Comparison of ENCODE assay signal across 8 cellular contexts in genomic region chr2:190781604-190782198, GRCh38.
A peak's percentile ranks its signal among the peaks of the same experiment; 100 is the strongest.
DNase-seq lines count a peak whose midpoint lies in the region; ATAC-seq, FAIRE-seq and TF ChIP-seq lines count a peak whose summit lies in the region.

No MANE protein-coding gene starts in this region.

- no peaks in the 10 kb centered on the region for H3K27me3 ChIP-seq in small intestine (ENCODE audit: control insufficient read depth in 2 of 2, insufficient read depth in 2 of 2, low read length in 2 of 2)

- FAIRE-seq in small intestine (lab: Jason Lieb, UNC), result peak; percentile 30

- ATAC-seq in left cardiac atrium (peak; percentile 59 to 70), GM21576 (IDR thresholded peaks at IDR 0.05; ENCODE audit: unreplicated experiment) (no peak), GM18519 (IDR thresholded peaks at IDR 0.05; ENCODE audit: low FRiP score, unreplicated experiment) (no peak)

- CTCF ChIA-PET in RWPE1 (lab: Yijun Ruan, JAX), result no interaction called here

- no peaks in the 10 kb centered on the region for H3K36me3 ChIP-seq in small intestine (ENCODE audit: control insufficient read depth in 2 of 2, insufficient read depth in 2 of 2, low read length in 2 of 2)

- TF ChIP-seq CTCF in RWPE1 (conservative IDR thresholded peaks at IDR 0.05; ENCODE audit: low read depth), result peak; percentile 24; the same call in 1 of the 2 replicates

- intact Hi-C loops in left cardiac atrium (cut with DNase I), result loop anchor here in 1 of 2 donors (2.0 kb wide), 1 partner anchor 249 kb away; no protein-coding TSS in a partner anchor

- H3K27ac ChIP-seq in RWPE1 (no peak overlapping the region), small intestine (ENCODE audit: low read depth in 1 of 2, low read length in 1 of 2) (no peak overlapping the region)

- H3K9me3 ChIP-seq in small intestine (ENCODE audit: control insufficient read depth, low read depth), result no peaks in the 10 kb centered on the region

- H3K4me1 ChIP-seq in small intestine (ENCODE audit: control insufficient read depth in 2 of 2, insufficient read depth in 1 of 2, low read depth in 1 of 2, low read length in 1 of 2), result peaks cover 0 to 4% of the 10 kb centered on the region in 2 donors

- DNase-seq in EH (ENCODE audit: low read depth), result peak; percentile 70
- peak; percentile 28 for DNase-seq in KG1 (lab: John Stamatoyannopoulos, UW)
- peak; percentile 59 for DNase-seq in RWPE1 (ENCODE audit: low spot score)
- peak; percentile 43 for DNase-seq in activated naive CD4-positive, alpha-beta T cell treated with anti-CD3 and anti-CD28 coated beads, Interleukin-2, amount 50 U/mL, for 16 hours
- DNase-seq in left cardiac atrium, result peak; percentile 34
- peak; percentile 70 for DNase-seq in small intestine

- H3K4me3 ChIP-seq in small intestine (ENCODE audit: low read depth in 1 of 2, low read length in 2 of 2), result no peak overlapping the region

- 24 to 32% (median 28%) methylated on average over 4 of the region's 4 CpGs for WGBS in small intestine, 3 donors

- POLR2A ChIA-PET in RWPE1 (lab: Yijun Ruan, JAX; ENCODE audit: low non-redundant PET), result no interaction called here

Comparison
In these comparisons a context has a peak if more than half of its experiments do, and no peak if none do; other contexts are left out.
1. ATAC-seq: peak in left cardiac atrium (2 of 2); none in GM21576 (single experiment) and GM18519 (single experiment).
2. Peak in every context shown above with its lines, with median percentiles within 50 percentile points of each other: DNase-seq.